In genomic region chr22:35299217-35299716, GRCh38 we compare ENCODE assay signal across 8 cellular contexts. TPM values are rescaled to one million over a fixed set of nuclear protein-coding genes. Genes with fewer than 3 reads are reported as not detected.
DNase-seq lines count a peak whose midpoint lies in the region; ATAC-seq and TF ChIP-seq lines count a peak whose summit lies in the region.

No MANE protein-coding gene starts in this region.

- no peak for ATAC-seq in sciatic nerve

- H3K36me3 ChIP-seq in HEK293 (ENCODE audit: control insufficient read depth in 2 of 2, insufficient read depth in 1 of 2, low read length in 2 of 2) (peaks cover 21 to 28% of the 10 kb centered on the region in 2 experiments), PC-9 (ENCODE audit: low read depth) (peaks cover 13% of the 10 kb centered on the region; the same call in 1 of the 2 replicates), duodenal mucosa (ENCODE audit: control insufficient read depth in 1 of 2, insufficient read depth in 2 of 2, low read length in 2 of 2) (peaks cover 0 to 1% of the 10 kb centered on the region in 2 donors), muscle layer of colon (ENCODE audit: insufficient read depth, low read length) (peaks cover 6% of the 10 kb centered on the region)

- peak overlapping the region; percentile 88 for H3K4me2 ChIP-seq in PC-9

- intact Hi-C loops in PC-9 (cut with micrococcal nuclease; ENCODE audit: unreplicated experiment) (no loop called here), sciatic nerve (cut with DNase I) (no loop called here)

- H3K79me2 ChIP-seq in PC-9 (ENCODE audit: low read depth), result peaks cover 24% of the 10 kb centered on the region

- no peaks in the 10 kb centered on the region for H3K9me3 ChIP-seq in HEK293 (ENCODE audit: control insufficient read depth, insufficient read depth, low read depth, low read length)
- no peaks in the 10 kb centered on the region for H3K9me3 ChIP-seq in PC-9 (ENCODE audit: insufficient read depth, low read depth)
- no peaks in the 10 kb centered on the region for H3K9me3 ChIP-seq in duodenal mucosa (ENCODE audit: control insufficient read depth in 1 of 2, low read length in 2 of 2)
- H3K9me3 ChIP-seq in muscle layer of colon (ENCODE audit: low read length), result no peaks in the 10 kb centered on the region

- H3K27me3 ChIP-seq in PC-9 (ENCODE audit: insufficient read depth, low read depth) (no peaks in the 10 kb centered on the region), duodenal mucosa (ENCODE audit: control insufficient read depth in 1 of 2, insufficient read depth in 2 of 2, low read length in 2 of 2) (no peaks in the 10 kb centered on the region), muscle layer of colon (ENCODE audit: control insufficient read depth in 1 of 2, insufficient read depth in 2 of 2, low read length in 2 of 2) (no peaks in the 10 kb centered on the region)

- CTCF ChIA-PET in HEK293 (lab: Yijun Ruan, JAX) (interaction anchor here (0.8 kb wide), 1 partner anchor 10 kb away, joined by 3 read pairs; no protein-coding TSS in a partner anchor), PC-9 (lab: Charles Lee) (interaction anchor here (0.6 kb wide), 2 partner anchors 52 to 802 kb away, joined by 3 to 4 read pairs; no protein-coding TSS in a partner anchor)

- H2AFZ ChIP-seq in PC-9, result peak overlapping the region; percentile 80; the same call in 1 of the 2 replicates

- H3K9ac ChIP-seq in duodenal mucosa (ENCODE audit: low read depth in 1 of 2, low read length in 2 of 2), result peak overlapping the region; percentile 71 to 97
- peak overlapping the region; percentile 76 for H3K9ac ChIP-seq in muscle layer of colon (ENCODE audit: low read length)

- no peaks in the 10 kb centered on the region for H4K20me1 ChIP-seq in PC-9 (ENCODE audit: insufficient read depth)

- DNase-seq in DMS 273 (lab: John Stamatoyannopoulos, UW; ENCODE audit: unreplicated experiment) (peak; percentile 57), DMS 273 treated with DMSO at 0.1 percent for 48 hours (lab: John Stamatoyannopoulos, UW) (no peak), PC-9 (no peak), NCI-H226 (no peak), sciatic nerve (ENCODE audit: low spot score) (no peak)

- TF ChIP-seq CTCF in HEK293 (tag by site-specific recombination; IDR thresholded peaks at IDR 0.05), result no peak
- TF ChIP-seq CTCF in PC-9 (conservative IDR thresholded peaks at IDR 0.05), result no peak

- POLR2A ChIA-PET in HEK293 (lab: Yijun Ruan, JAX), result interaction anchor here (0.6 to 1.4 kb wide), 17 partner anchors 8 to 766 kb away, joined by 3 to 8 read pairs (median 4); partner anchors contain the start of genes HMGXB4 and RASD2
- POLR2A ChIA-PET in PC-9 (lab: Charles Lee; ENCODE audit: unreplicated experiment), result interaction anchor here (0.7 to 1.3 kb wide), 4 partner anchors 11 to 730 kb away, joined by 4 to 18 read pairs (median 12); partner anchors contain the start of gene RBFOX2

- H3K4me1 ChIP-seq in HEK293 (ENCODE audit: control insufficient read depth, insufficient read depth, low read length) (no peaks in the 10 kb centered on the region), PC-9 (replicated peaks; ENCODE audit: insufficient read depth) (peaks cover 30% of the 10 kb centered on the region), duodenal mucosa (ENCODE audit: control insufficient read depth in 1 of 2, insufficient read depth in 2 of 2, low read length in 2 of 2) (peaks cover 9 to 14% of the 10 kb centered on the region in 2 donors), muscle layer of colon (ENCODE audit: insufficient read depth, low read length) (peaks cover 16% of the 10 kb centered on the region)

- H3K4me3 ChIP-seq in HEK293 (ENCODE audit: low read depth, low read length) (peak overlapping the region; percentile 74), PC-9 (peak overlapping the region; percentile 75), duodenal mucosa (ENCODE audit: low read depth in 1 of 2, low read length in 2 of 2) (peak overlapping the region; percentile 85 to 91), muscle layer of colon (ENCODE audit: low read depth in 1 of 2, low read length in 2 of 2) (peak overlapping the region; percentile 56 to 85)

- BruUV-seq in PC-9 (replicated peaks; lab: Mats Ljungman, UMichigan), result TSS peak; percentile 22

- H3F3A ChIP-seq in PC-9 (ENCODE audit: insufficient read depth, low read depth), result peaks cover 65% of the 10 kb centered on the region

- no peaks in the 10 kb centered on the region for H3K9me2 ChIP-seq in PC-9 (ENCODE audit: insufficient read depth)

- H3K27ac ChIP-seq in HEK293 (ENCODE audit: extremely low read depth, low read depth, low read length) (peak overlapping the region; percentile 8; the same call in 1 of the 2 replicates), PC-9 (peak overlapping the region; percentile 91), duodenal mucosa (ENCODE audit: low read depth, low read length) (peak overlapping the region; percentile 63), muscle layer of colon (ENCODE audit: low read depth, low read length) (peak overlapping the region; percentile 91)

TF ChIP-seq in HEK293, 187 proteins besides CTCF, POLR2A, EP300 and RAD21:
- TF ChIP-seq ZNF629 (tag by site-specific recombination; IDR thresholded peaks at IDR 0.05) (peak; percentile 93), ZNF692 (tag by site-specific recombination; IDR thresholded peaks at IDR 0.05) (peak; percentile 33; the same call in 1 of the 2 replicates), ZBTB21 (tag by site-specific recombination; IDR thresholded peaks at IDR 0.05) (peak; percentile 81; the same call in 1 of the 2 replicates), ZNF335 (tag by site-specific recombination; conservative IDR thresholded peaks at IDR 0.05) (0 out of 2 replicates have a peak, but pooled peaks have one; percentile 14), ZNF121 (tag by site-specific recombination; IDR thresholded peaks at IDR 0.05) (peak; percentile 98), KLF16 (tag by site-specific recombination; IDR thresholded peaks at IDR 0.05) (no peak), ZBTB48 (tag by site-specific recombination; IDR thresholded peaks at IDR 0.05) (peak; percentile 71), ZNF280C (tag by site-specific recombination; IDR thresholded peaks at IDR 0.05) (no peak)
TF ChIP-seq in HEK293: peak in this region for 6.

RNA-seq across cellular contexts. Expression of gene TOM1, which starts 0.4 kb away (rescaled TPM):
- 43.6 and 45.1 TPM in 2 replicates for total RNA-seq in PC-9 (2021)
- total RNA-seq in sciatic nerve, result 48.2 TPM

RNA-seq across cellular contexts. Expression of gene HMGXB4, which starts 42.0 kb away (rescaled TPM):
- total RNA-seq in PC-9 (2021) (29.2 and 31.1 TPM in 2 replicates), sciatic nerve (22.8 TPM)

Comparison
In these comparisons a context has a peak if more than half of its experiments do, and no peak if none do; other contexts are left out.
1. H3K27ac ChIP-seq: peak in every context shown above with its lines; median percentile 91 in PC-9; 91 in muscle layer of colon; 63 in duodenal mucosa; 8 in HEK293.